35 cellular contexts compared by ENCODE assay signal in the genomic region with DNA sequence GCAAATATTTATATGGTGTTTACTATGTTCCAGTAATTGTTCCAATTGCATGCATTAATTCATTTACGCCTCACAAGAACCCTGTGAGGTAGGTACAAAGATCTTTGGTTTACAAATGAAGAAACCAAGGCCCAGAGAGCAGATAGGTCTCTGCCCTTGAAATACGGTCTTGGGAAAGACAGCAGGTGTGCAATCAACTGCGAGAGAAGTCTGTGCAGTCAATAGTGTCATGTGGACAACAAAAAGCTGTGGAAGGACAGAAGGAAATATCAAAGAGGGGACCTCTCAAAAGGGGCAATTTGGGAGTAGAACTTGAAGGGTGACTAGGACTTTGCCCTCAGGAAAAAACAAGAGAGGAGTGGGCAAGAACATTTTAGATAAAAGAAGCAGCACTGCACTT.
"Had no signal": no experiment of that assay in that cellular context is flagged by ENCODE, and none has a peak within 500 bp of the region (broad histone marks: within the 10 kb centered on the region; RNA-seq: fewer than 3 reads in every experiment).

No MANE protein-coding gene starts in this region.

- DNase-seq: activated B cell treated with CpG ODN at 0.5 μM for 24 hours; activated CD4-positive, alpha-beta T cell treated with anti-CD3 and anti-CD28 coated beads for 48 hours; activated CD4-positive, alpha-beta T cell treated with anti-CD3 and anti-CD28 coated beads, Interleukin-2, amount 50 U/mL, for 1 hour; activated CD4-positive, alpha-beta T cell treated with anti-CD3 and anti-CD28 coated beads, Interleukin-2, amount 50 U/mL, for 48 hours; activated CD8-positive, alpha-beta memory T cell treated with anti-CD3 and anti-CD28 coated beads for 24 hours; activated CD8-positive, alpha-beta memory T cell treated with anti-CD3 and anti-CD28 coated beads, Interleukin-2, amount 50 U/mL, for 4 hours; activated CD8-positive, alpha-beta T cell treated with anti-CD3 and anti-CD28 coated beads for 36 hours; activated gamma-delta T cell; activated naive CD4-positive, alpha-beta T cell; activated naive CD4-positive, alpha-beta T cell treated with anti-CD3 and anti-CD28 coated beads, Interleukin-2, amount 50 U/mL, for 16 hours; activated T-cell treated with anti-CD3 and anti-CD28 coated beads for 4 hours; activated T-cell treated with anti-CD3 and anti-CD28 coated beads, Interleukin-2, amount 50 U/mL, for 24 hours; activated T-cell treated with anti-CD3 and anti-CD28 coated beads, Interleukin-2, amount 50 U/mL, for 72 hours; amniotic stem cell; anterior cingulate cortex; caudate nucleus; cortex of kidney; dermis blood vessel endothelial cell; effector CD8-positive, alpha-beta T cell; esophagus squamous epithelium; foreskin melanocyte; heart right ventricle; SW 1271; T-cell; T1000; WERI-Rb-1 had no signal

- H3K9me3 ChIP-seq: esophagus squamous epithelium, gastroesophageal sphincter, heart right ventricle had no signal

- H3K9me3 Mint-ChIP-seq: activated B cell treated with CpG ODN at 0.5 μM for 24 hours; activated CD8-positive, alpha-beta T cell treated with anti-CD3 and anti-CD28 coated beads for 36 hours; activated T-cell treated with anti-CD3 and anti-CD28 coated beads, Interleukin-2, amount 50 U/mL, for 24 hours; activated T-cell treated with anti-CD3 and anti-CD28 coated beads, Interleukin-2, amount 50 U/mL, for 72 hours; T-cell; T-helper 1 cell treated with Interleukin-12 subunit alpha and Interleukin-12 subunit beta and Interleukin-4 antibody, amounts not matched to agents 30 μg/mL and 1 μg/mL, for 36 hours; T-helper 2 cell treated with Interferon-gamma antibody and Interleukin-4, amounts not matched to agents 5 μg/mL and 100 μg/mL, for 36 hours had no signal

- FAIRE-seq: astrocyte, colon, endometrium, endothelial cell of umbilical vein had no signal

- H3K27me3 Mint-ChIP-seq: activated B cell treated with CpG ODN at 0.5 μM for 24 hours; activated CD8-positive, alpha-beta T cell treated with anti-CD3 and anti-CD28 coated beads for 36 hours; activated T-cell treated with anti-CD3 and anti-CD28 coated beads, Interleukin-2, amount 50 U/mL, for 24 hours; T-cell had no signal

- H3K4me3 Mint-ChIP-seq: activated B cell treated with CpG ODN at 0.5 μM for 24 hours; activated CD8-positive, alpha-beta T cell treated with anti-CD3 and anti-CD28 coated beads for 36 hours; activated T-cell treated with anti-CD3 and anti-CD28 coated beads, Interleukin-2, amount 50 U/mL, for 24 hours; activated T-cell treated with anti-CD3 and anti-CD28 coated beads, Interleukin-2, amount 50 U/mL, for 72 hours; T-cell; T-helper 1 cell treated with Interleukin-12 subunit alpha and Interleukin-12 subunit beta and Interleukin-4 antibody, amounts not matched to agents 30 μg/mL and 1 μg/mL, for 36 hours; T-helper 2 cell treated with Interferon-gamma antibody and Interleukin-4, amounts not matched to agents 5 μg/mL and 100 μg/mL, for 36 hours had no signal

- H3K27ac Mint-ChIP-seq: activated B cell treated with CpG ODN at 0.5 μM for 24 hours; activated CD8-positive, alpha-beta T cell treated with anti-CD3 and anti-CD28 coated beads for 36 hours; activated T-cell treated with anti-CD3 and anti-CD28 coated beads, Interleukin-2, amount 50 U/mL, for 24 hours; activated T-cell treated with anti-CD3 and anti-CD28 coated beads, Interleukin-2, amount 50 U/mL, for 72 hours; T-cell; T-helper 1 cell treated with Interleukin-12 subunit alpha and Interleukin-12 subunit beta and Interleukin-4 antibody, amounts not matched to agents 30 μg/mL and 1 μg/mL, for 36 hours; T-helper 2 cell treated with Interferon-gamma antibody and Interleukin-4, amounts not matched to agents 5 μg/mL and 100 μg/mL, for 36 hours had no signal

- H3K27me3 ChIP-seq: esophagus squamous epithelium, gastroesophageal sphincter, heart right ventricle had no signal

- H3K36me3 Mint-ChIP-seq: T-cell had no signal

- H3K36me3 ChIP-seq: esophagus squamous epithelium, gastroesophageal sphincter, heart right ventricle, WERI-Rb-1 had no signal

- ATAC-seq: activated CD4-positive, CD25-positive, alpha-beta regulatory T cell treated with anti-CD3 and anti-CD28 coated beads, Interleukin-2, amount 50 U/mL, for 24 hours; activated CD8-positive, alpha-beta T cell treated with anti-CD3 and anti-CD28 coated beads for 36 hours; activated T-cell treated with anti-CD3 and anti-CD28 coated beads, Interleukin-2, amount 50 U/mL, for 72 hours; gastroesophageal sphincter; heart right ventricle; T-cell had no signal

- H3K27ac ChIP-seq: epithelial cell of prostate, esophagus squamous epithelium, gastroesophageal sphincter, heart right ventricle, WERI-Rb-1 had no signal

- H3K4me3 ChIP-seq: esophagus squamous epithelium, gastroesophageal sphincter, heart right ventricle had no signal
